1 cellular context compared by ENCODE assay signal in genomic region chr17:29389994-29390855, GRCh38.
A peak's percentile ranks its signal among the peaks of the same experiment; 100 is the strongest.
TF ChIP-seq lines count a peak whose summit lies in the region.

Gene TAOK1, plus strand, starts transcription at chr17:29390363. Its CDS starts 61,186 bp downstream, at chr17:29451549.

TF ChIP-seq in GM23338, 12 proteins besides CTCF, POLR2A, EP300 and RAD21 (continued from another document):
- TF ChIP-seq EZH2phosphoT487 (IDR thresholded peaks at IDR 0.05; ENCODE audit: unreplicated experiment) (no peak), STAT1 (IDR thresholded peaks at IDR 0.05; ENCODE audit: unreplicated experiment) (no peak), POLR2AphosphoS5 (IDR thresholded peaks at IDR 0.05; ENCODE audit: low read depth) (peak; percentile 91), CREB1 (CRISPR knock-in tag; IDR thresholded peaks at IDR 0.05; ENCODE audit: low read depth) (peak; percentile 80), ZNF331 (CRISPR knock-in tag; IDR thresholded peaks at IDR 0.05; ENCODE audit: low read depth) (no peak)
- TF ChIP-seq, protein P1, sequence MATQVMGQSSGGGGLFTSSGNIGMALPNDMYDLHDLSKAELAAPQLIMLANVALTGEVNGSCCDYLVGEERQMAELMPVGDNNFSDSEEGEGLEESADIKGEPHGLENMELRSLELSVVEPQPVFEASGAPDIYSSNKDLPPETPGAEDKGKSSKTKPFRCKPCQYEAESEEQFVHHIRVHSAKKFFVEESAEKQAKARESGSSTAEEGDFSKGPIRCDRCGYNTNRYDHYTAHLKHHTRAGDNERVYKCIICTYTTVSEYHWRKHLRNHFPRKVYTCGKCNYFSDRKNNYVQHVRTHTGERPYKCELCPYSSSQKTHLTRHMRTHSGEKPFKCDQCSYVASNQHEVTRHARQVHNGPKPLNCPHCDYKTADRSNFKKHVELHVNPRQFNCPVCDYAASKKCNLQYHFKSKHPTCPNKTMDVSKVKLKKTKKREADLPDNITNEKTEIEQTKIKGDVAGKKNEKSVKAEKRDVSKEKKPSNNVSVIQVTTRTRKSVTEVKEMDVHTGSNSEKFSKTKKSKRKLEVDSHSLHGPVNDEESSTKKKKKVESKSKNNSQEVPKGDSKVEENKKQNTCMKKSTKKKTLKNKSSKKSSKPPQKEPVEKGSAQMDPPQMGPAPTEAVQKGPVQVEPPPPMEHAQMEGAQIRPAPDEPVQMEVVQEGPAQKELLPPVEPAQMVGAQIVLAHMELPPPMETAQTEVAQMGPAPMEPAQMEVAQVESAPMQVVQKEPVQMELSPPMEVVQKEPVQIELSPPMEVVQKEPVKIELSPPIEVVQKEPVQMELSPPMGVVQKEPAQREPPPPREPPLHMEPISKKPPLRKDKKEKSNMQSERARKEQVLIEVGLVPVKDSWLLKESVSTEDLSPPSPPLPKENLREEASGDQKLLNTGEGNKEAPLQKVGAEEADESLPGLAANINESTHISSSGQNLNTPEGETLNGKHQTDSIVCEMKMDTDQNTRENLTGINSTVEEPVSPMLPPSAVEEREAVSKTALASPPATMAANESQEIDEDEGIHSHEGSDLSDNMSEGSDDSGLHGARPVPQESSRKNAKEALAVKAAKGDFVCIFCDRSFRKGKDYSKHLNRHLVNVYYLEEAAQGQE (IDR thresholded peaks at IDR 0.05; ENCODE audit: unreplicated experiment): peak; percentile 65
- TF ChIP-seq, protein P2, sequence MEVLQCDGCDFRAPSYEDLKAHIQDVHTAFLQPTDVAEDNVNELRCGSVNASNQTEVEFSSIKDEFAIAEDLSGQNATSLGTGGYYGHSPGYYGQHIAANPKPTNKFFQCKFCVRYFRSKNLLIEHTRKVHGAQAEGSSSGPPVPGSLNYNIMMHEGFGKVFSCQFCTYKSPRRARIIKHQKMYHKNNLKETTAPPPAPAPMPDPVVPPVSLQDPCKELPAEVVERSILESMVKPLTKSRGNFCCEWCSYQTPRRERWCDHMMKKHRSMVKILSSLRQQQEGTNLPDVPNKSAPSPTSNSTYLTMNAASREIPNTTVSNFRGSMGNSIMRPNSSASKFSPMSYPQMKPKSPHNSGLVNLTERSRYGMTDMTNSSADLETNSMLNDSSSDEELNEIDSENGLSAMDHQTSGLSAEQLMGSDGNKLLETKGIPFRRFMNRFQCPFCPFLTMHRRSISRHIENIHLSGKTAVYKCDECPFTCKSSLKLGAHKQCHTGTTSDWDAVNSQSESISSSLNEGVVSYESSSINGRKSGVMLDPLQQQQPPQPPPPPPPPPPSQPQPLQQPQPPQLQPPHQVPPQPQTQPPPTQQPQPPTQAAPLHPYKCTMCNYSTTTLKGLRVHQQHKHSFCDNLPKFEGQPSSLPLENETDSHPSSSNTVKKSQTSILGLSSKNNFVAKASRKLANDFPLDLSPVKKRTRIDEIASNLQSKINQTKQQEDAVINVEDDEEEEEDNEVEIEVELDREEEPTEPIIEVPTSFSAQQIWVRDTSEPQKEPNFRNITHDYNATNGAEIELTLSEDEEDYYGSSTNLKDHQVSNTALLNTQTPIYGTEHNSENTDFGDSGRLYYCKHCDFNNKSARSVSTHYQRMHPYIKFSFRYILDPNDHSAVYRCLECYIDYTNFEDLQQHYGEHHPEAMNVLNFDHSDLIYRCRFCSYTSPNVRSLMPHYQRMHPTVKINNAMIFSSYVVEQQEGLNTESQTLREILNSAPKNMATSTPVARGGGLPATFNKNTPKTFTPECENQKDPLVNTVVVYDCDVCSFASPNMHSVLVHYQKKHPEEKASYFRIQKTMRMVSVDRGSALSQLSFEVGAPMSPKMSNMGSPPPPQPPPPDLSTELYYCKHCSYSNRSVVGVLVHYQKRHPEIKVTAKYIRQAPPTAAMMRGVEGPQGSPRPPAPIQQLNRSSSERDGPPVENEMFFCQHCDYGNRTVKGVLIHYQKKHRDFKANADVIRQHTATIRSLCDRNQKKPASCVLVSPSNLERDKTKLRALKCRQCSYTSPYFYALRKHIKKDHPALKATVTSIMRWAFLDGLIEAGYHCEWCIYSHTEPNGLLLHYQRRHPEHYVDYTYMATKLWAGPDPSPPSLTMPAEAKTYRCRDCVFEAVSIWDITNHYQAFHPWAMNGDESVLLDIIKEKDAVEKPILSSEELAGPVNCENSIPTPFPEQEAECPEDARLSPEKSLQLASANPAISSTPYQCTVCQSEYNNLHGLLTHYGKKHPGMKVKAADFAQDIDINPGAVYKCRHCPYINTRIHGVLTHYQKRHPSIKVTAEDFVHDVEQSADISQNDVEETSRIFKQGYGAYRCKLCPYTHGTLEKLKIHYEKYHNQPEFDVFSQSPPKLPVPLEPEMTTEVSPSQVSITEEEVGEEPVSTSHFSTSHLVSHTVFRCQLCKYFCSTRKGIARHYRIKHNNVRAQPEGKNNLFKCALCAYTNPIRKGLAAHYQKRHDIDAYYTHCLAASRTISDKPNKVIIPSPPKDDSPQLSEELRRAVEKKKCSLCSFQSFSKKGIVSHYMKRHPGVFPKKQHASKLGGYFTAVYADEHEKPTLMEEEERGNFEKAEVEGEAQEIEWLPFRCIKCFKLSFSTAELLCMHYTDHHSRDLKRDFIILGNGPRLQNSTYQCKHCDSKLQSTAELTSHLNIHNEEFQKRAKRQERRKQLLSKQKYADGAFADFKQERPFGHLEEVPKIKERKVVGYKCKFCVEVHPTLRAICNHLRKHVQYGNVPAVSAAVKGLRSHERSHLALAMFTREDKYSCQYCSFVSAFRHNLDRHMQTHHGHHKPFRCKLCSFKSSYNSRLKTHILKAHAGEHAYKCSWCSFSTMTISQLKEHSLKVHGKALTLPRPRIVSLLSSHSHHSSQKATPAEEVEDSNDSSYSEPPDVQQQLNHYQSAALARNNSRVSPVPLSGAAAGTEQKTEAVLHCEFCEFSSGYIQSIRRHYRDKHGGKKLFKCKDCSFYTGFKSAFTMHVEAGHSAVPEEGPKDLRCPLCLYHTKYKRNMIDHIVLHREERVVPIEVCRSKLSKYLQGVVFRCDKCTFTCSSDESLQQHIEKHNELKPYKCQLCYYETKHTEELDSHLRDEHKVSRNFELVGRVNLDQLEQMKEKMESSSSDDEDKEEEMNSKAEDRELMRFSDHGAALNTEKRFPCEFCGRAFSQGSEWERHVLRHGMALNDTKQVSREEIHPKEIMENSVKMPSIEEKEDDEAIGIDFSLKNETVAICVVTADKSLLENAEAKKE (CRISPR knock-in tag; IDR thresholded peaks at IDR 0.05): no peak
